In the genomic region with DNA sequence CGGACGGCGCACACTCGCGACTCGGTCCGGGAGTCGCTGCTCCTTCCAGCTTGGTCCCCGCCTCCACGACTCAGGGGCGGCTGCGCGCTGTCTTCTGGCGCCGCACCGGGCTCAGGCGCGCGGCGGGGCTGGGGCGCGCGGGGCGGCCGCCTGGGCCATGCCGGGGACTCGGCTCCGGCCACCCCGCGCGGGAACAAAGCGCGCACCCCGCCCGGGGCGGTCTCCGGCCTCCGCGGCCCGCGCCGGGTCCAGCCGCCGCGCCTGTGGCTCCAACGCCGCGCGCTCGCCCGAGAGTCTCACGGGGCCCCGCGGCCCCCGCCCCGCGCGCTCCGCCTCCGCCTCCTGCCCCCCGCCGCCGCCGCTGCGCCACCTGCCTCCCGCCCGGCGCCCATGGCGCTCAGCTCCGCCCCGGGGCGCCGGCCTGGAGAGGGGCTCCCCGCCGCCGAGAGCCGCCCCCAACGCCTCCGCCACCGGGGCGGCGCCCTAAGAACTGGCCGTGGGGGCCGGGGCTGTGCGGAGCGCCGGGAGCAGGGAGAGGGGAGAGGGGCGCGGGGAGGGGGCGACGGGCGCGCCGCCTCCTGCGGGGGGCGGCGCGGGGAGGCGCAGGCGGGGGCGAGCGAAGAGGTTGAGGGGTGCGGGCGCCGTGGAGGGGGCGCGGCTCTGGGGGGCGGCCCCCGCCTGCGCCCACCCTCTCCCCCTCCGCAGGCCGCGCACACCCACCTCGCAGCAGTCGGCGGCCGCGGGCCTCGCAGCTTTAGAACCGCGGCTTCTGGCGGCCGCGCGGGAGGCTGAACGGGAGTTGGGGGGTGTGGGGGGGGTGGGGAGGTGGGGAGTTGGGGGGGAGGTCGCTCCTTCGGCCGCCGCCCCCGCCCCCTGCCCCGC, we compare ENCODE assay signal across 8 cellular contexts. TPM values are rescaled to one million over a fixed set of nuclear protein-coding genes. Genes with fewer than 3 reads are reported as not detected.
A peak's percentile ranks its signal among the peaks of the same experiment; 100 is the strongest.
DNase-seq lines count a peak whose midpoint lies in the region; ATAC-seq, FAIRE-seq and TF ChIP-seq lines count a peak whose summit lies in the region.

No MANE protein-coding gene starts in this region.

- no peak overlapping the region for H3K4me3 Mint-ChIP-seq in activated T-helper 1 cell treated with anti-CD3 and anti-CD28 coated beads, Interleukin-12 subunit alpha, Interleukin-12 subunit beta, Interleukin-2, Interleukin-4 antibody, amounts not matched to agents 30 ng/mL and 10 ng/mL and 1 ng/mL, durations not matched to agents 14 hours and 24 hours and 36 hours

- CTCF ChIA-PET in Panc1 (lab: Charles Lee), result interaction anchor here (0.6 to 0.9 kb wide), 4 partner anchors 12 to 213 kb away, joined by 3 to 4 read pairs (median 3); no protein-coding TSS in a partner anchor

- H3K27ac ChIP-seq in ACC112 (ENCODE audit: low read depth, low read length) (no peak overlapping the region), Panc1 (ENCODE audit: low read length) (no peak overlapping the region), kidney (ENCODE audit: low read depth in 2 of 2, low read length in 2 of 2) (no peak overlapping the region)

- FAIRE-seq in kidney (lab: Jason Lieb, UNC), result no peak

- no TSS peak for BruUV-seq in Panc1 (replicated peaks; lab: Mats Ljungman, UMichigan)

- no peak overlapping the region for H2AFZ ChIP-seq in ACC112 (ENCODE audit: low read length, unreplicated experiment)

- no peaks in the 10 kb centered on the region for H3K36me3 ChIP-seq in ACC112 (ENCODE audit: insufficient read depth, low read length)
- no peaks in the 10 kb centered on the region for H3K36me3 ChIP-seq in Panc1 (ENCODE audit: control insufficient read depth, insufficient read depth, low read length)
- no peaks in the 10 kb centered on the region for H3K36me3 ChIP-seq in kidney (ENCODE audit: control insufficient read depth in 1 of 2, insufficient read depth in 2 of 2, low read length in 2 of 2)

- in situ Hi-C loops in Panc1 (cut with HindIII; ENCODE audit: low pct_unique_long_range_greater_than_20kb, low sequenced_read_pairs), result no loop called here

- peaks cover 33% of the 10 kb centered on the region for H3K27me3 Mint-ChIP-seq in activated T-helper 1 cell treated with anti-CD3 and anti-CD28 coated beads, Interleukin-12 subunit alpha, Interleukin-12 subunit beta, Interleukin-2, Interleukin-4 antibody, amounts not matched to agents 30 ng/mL and 10 ng/mL and 1 ng/mL, durations not matched to agents 14 hours and 24 hours and 36 hours (ENCODE audit: insufficient read depth)

- H3K27ac Mint-ChIP-seq in activated T-helper 1 cell treated with anti-CD3 and anti-CD28 coated beads, Interleukin-12 subunit alpha, Interleukin-12 subunit beta, Interleukin-2, Interleukin-4 antibody, amounts not matched to agents 30 ng/mL and 10 ng/mL and 1 ng/mL, durations not matched to agents 14 hours and 24 hours and 36 hours, result no peak overlapping the region

- no peaks in the 10 kb centered on the region for H3K36me3 Mint-ChIP-seq in activated T-helper 1 cell treated with anti-CD3 and anti-CD28 coated beads, Interleukin-12 subunit alpha, Interleukin-12 subunit beta, Interleukin-2, Interleukin-4 antibody, amounts not matched to agents 30 ng/mL and 10 ng/mL and 1 ng/mL, durations not matched to agents 14 hours and 24 hours and 36 hours (ENCODE audit: low read depth)

- H3K9ac ChIP-seq in kidney (ENCODE audit: low read length in 2 of 2), result no peak overlapping the region

- POLR2A ChIA-PET in Panc1 (lab: Charles Lee), result interaction anchor here (0.6 kb wide), 1 partner anchor 251 kb away, joined by 3 read pairs; no protein-coding TSS in a partner anchor

- DNase-seq in Panc1 (ENCODE audit: low read depth, low spot score) (no peak), kidney (peak; percentile 77), NCI-H446 treated with DMSO at 0.1 percent for 48 hours (lab: John Stamatoyannopoulos, UW) (no peak)
- DNase-seq in activated T-helper 1 cell treated with anti-CD3 and anti-CD28 coated beads, Interleukin-12 subunit alpha, Interleukin-12 subunit beta, Interleukin-2, Interleukin-4 antibody, amounts not matched to agents 30 ng/mL and 10 ng/mL and 1 ng/mL, durations not matched to agents 14 hours and 24 hours and 36 hours (ENCODE audit: low spot score), result no peak
- no peak for DNase-seq in activated CD4-positive, alpha-beta T cell treated with anti-CD3 and anti-CD28 coated beads, Interleukin-2, amount 50 U/mL, for 4 hours

- TF ChIP-seq CTCF in Panc1 (IDR thresholded peaks at IDR 0.05) (no peak), kidney (IDR thresholded peaks at IDR 0.05; ENCODE audit: borderline replicate concordance, extremely low read depth, insufficient read depth) (no peak)

- H3K9me3 ChIP-seq in Panc1 (ENCODE audit: control insufficient read depth, insufficient read depth, low read depth, low read length) (no peaks in the 10 kb centered on the region), kidney (ENCODE audit: control insufficient read depth in 1 of 2, low read length in 2 of 2) (no peaks in the 10 kb centered on the region)

- H3K4me1 Mint-ChIP-seq in activated T-helper 1 cell treated with anti-CD3 and anti-CD28 coated beads, Interleukin-12 subunit alpha, Interleukin-12 subunit beta, Interleukin-2, Interleukin-4 antibody, amounts not matched to agents 30 ng/mL and 10 ng/mL and 1 ng/mL, durations not matched to agents 14 hours and 24 hours and 36 hours (ENCODE audit: low read depth), result no peaks in the 10 kb centered on the region

- ATAC-seq in GM19025 (IDR thresholded peaks at IDR 0.05; ENCODE audit: low read depth, unreplicated experiment) (peak; percentile 37), Panc1 (peak; percentile 68), GM18517 (IDR thresholded peaks at IDR 0.05; ENCODE audit: unreplicated experiment) (no peak)

- no peaks in the 10 kb centered on the region for H3K79me2 ChIP-seq in ACC112 (ENCODE audit: control insufficient read depth, insufficient read depth, low read length, unreplicated experiment)

- H3K27me3 ChIP-seq in ACC112 (ENCODE audit: insufficient read depth, low read length) (peaks cover 67% of the 10 kb centered on the region), Panc1 (ENCODE audit: control insufficient read depth, insufficient read depth, low read length) (no peaks in the 10 kb centered on the region)

- H3K4me1 ChIP-seq in ACC112 (ENCODE audit: control insufficient read depth, insufficient read depth, low read length, unreplicated experiment) (peaks cover 2% of the 10 kb centered on the region), Panc1 (ENCODE audit: control insufficient read depth, insufficient read depth, low read length) (no peaks in the 10 kb centered on the region), kidney (ENCODE audit: control insufficient read depth in 1 of 2, insufficient read depth in 1 of 2, low read depth in 1 of 2, low read length in 2 of 2) (peaks cover 0 to 2% of the 10 kb centered on the region in 2 donors)

- H3K4me3 ChIP-seq in ACC112 (ENCODE audit: low read depth, low read length) (peak overlapping the region; percentile 29; the same call in 1 of the 2 replicates), Panc1 (ENCODE audit: low read depth in 2 of 2, low read length in 2 of 2) (peak overlapping the region; percentile 49 to 53), kidney (ENCODE audit: low read length in 2 of 2) (no peak overlapping the region)

- no peaks in the 10 kb centered on the region for H3K9me3 Mint-ChIP-seq in activated T-helper 1 cell treated with anti-CD3 and anti-CD28 coated beads, Interleukin-12 subunit alpha, Interleukin-12 subunit beta, Interleukin-2, Interleukin-4 antibody, amounts not matched to agents 30 ng/mL and 10 ng/mL and 1 ng/mL, durations not matched to agents 14 hours and 24 hours and 36 hours

- intact Hi-C loops in Panc1 (cut with micrococcal nuclease; ENCODE audit: unreplicated experiment) (no loop called here), kidney (cut with DNase I) (no loop called here)
- intact Hi-C loops in activated T-helper 1 cell treated with anti-CD3 and anti-CD28 coated beads, Interleukin-12 subunit alpha, Interleukin-12 subunit beta, Interleukin-2, Interleukin-4 antibody, amounts not matched to agents 30 ng/mL and 10 ng/mL and 1 ng/mL, durations not matched to agents 14 hours and 24 hours and 36 hours (cut with micrococcal nuclease), result loop anchor here (5.0 kb wide), 2 partner anchors 156 to 276 kb away; a partner anchor contains a TSS

RNA-seq across cellular contexts. Expression of a gene that starts 35.7 kb away (rescaled TPM):
- total RNA-seq in Panc1 (2021; ENCODE audit: unreplicated experiment), result 13.7 TPM
- polyA plus RNA-seq in Panc1 (2012; ENCODE audit: insufficient read length), result 22.0 TPM
- 8.0 TPM for total RNA-seq in kidney
- polyA plus RNA-seq in kidney (ENCODE audit: insufficient read depth, low read depth, low replicate concordance), result 0.75 TPM
- 0.05 TPM in 1 of 2 replicates, not detected in the other for total RNA-seq in activated T-helper 1 cell treated with anti-CD3 and anti-CD28 coated beads, Interleukin-12 subunit alpha, Interleukin-12 subunit beta, Interleukin-2, Interleukin-4 antibody, amounts not matched to agents 30 ng/mL and 10 ng/mL and 1 ng/mL, durations not matched to agents 14 hours and 24 hours and 36 hours

Comparison
In these comparisons a context has a peak if more than half of its experiments do, and no peak if none do; other contexts are left out.
1. H3K4me3 ChIP-seq: peak in ACC112 (single experiment) and Panc1 (2 of 2); none in kidney (0 of 2).